9 cellular contexts compared by ENCODE assay signal in the genomic region with DNA sequence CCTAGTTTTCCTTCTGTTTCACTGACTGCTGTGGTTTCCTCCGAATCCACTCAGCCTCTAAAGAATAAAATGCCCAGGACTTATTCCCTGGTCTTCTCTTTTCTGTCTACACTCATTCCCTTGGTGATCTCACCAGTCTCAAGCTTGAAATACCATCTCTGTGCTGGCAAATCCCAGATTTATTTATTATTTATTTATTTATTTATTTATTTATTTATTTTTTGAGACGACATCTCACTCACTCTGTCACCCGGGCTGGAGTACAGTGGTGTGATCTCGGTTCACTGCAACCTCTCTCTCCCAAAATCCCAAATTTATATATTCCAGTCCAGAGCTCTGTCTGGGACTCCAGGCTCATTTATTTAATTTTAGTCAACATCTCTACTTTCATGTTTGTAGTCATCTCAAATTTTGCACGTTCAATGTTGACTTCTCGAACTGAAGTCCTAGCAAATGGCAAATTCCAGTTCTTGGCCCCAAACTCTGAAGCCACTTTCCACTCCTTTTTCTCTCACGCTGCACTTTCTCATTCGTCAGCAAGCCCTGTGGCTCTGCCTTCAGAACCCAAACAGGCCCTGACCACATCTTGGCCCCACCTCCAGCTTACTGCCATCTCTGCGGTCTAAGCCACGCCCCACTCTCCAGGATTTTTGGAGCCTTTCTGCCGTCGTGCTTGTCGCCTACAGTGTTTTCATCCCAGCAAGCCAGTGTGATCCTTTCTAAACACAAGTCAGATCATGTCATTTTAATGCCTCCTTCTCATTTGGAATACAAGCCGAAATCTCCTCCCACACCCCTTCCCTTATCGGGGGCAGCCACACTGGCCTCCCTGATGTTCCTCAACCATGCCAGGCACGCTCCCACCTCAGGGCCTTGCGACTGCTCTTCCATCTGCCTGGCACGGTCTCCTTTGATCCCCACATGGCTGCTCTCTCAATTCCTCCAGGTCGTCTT. TPM values are rescaled to one million over a fixed set of nuclear protein-coding genes. Genes with fewer than 3 reads are reported as not detected.
DNase-seq lines count a peak whose midpoint lies in the region; ATAC-seq and TF ChIP-seq lines count a peak whose summit lies in the region.
"Had no signal": no experiment of that assay in that cellular context is flagged by ENCODE, and none has a peak within 500 bp of the region (broad histone marks: within the 10 kb centered on the region; RNA-seq: fewer than 3 reads in every experiment).

No MANE protein-coding gene starts in this region.

- peaks cover 0 to 2% of the 10 kb centered on the region in 2 donors for H3K4me1 ChIP-seq in lung (ENCODE audit: control insufficient read depth in 2 of 2, insufficient read depth in 2 of 2, low read length in 2 of 2)

- peak; percentile 87 for DNase-seq in AG08396 (ENCODE audit: low spot score)
- DNase-seq in NCI-H146 (lab: John Stamatoyannopoulos, UW) = peak; percentile 83
- peak; percentile 75 for DNase-seq in astrocyte of the spinal cord (ENCODE audit: low read depth, low spot score)
- peak; percentile 81 for DNase-seq in lung (ENCODE audit: low spot score)
- DNase-seq in NK-92 (lab: John Stamatoyannopoulos, UW; ENCODE audit: unreplicated experiment) = no peak
- DNase-seq in HT-29 (ENCODE audit: low spot score) = no peak
- DNase-seq: activated CD4-positive, CD25-positive, alpha-beta regulatory T cell had no signal

- H3K36me3 ChIP-seq in lung (ENCODE audit: control insufficient read depth in 2 of 2, insufficient read depth in 2 of 2, low read length in 2 of 2) = no peaks in the 10 kb centered on the region

- H3K27ac ChIP-seq in lung (ENCODE audit: low read depth in 1 of 2, low read length in 1 of 2) = peak overlapping the region in 1 of 2 donors; percentile 8

- TF ChIP-seq CTCF in astrocyte of the spinal cord (IDR thresholded peaks at IDR 0.05; ENCODE audit: low read depth, low read length) = no peak
- TF ChIP-seq CTCF in lung (IDR thresholded peaks at IDR 0.05; ENCODE audit: control extremely low read depth, extremely low read depth) = no peak

- H3K9me3 ChIP-seq in lung (ENCODE audit: control insufficient read depth in 2 of 2, insufficient read depth in 1 of 2, low read length in 1 of 2) = no peaks in the 10 kb centered on the region

- no peak for ATAC-seq in lung (ENCODE audit: insufficient read depth, low FRiP score)
- no peak for ATAC-seq in GM21526 (IDR thresholded peaks at IDR 0.05; ENCODE audit: low FRiP score, unreplicated experiment)
- no peak for ATAC-seq in GM21447 (IDR thresholded peaks at IDR 0.05; ENCODE audit: unreplicated experiment)

- in situ Hi-C loops in astrocyte of the spinal cord (cut with HindIII; ENCODE audit: low sequenced_read_pairs) = no loop called here

- H3K27me3 ChIP-seq in lung (ENCODE audit: control insufficient read depth, insufficient read depth) = no peaks in the 10 kb centered on the region

- H3K4me3 ChIP-seq in astrocyte of the spinal cord (ENCODE audit: low read depth, low read length) = no peak overlapping the region
- no peak overlapping the region for H3K4me3 ChIP-seq in lung

- WGBS in lung, 2 donors = 68 to 80% methylated on average over 19 of the region's 19 CpGs

RNA-seq across cellular contexts. Expression of a gene that starts 14.2 kb away (rescaled TPM):
- 10 to 100 TPM; 22.2 to 43.1 TPM for total RNA-seq in lung
- polyA plus RNA-seq in lung = 10 to 100 TPM; 13.5 to 17.8 TPM
- total RNA-seq in HT-29 (2014; rRNA removed; shearing (Covaris generic)) = 1.9 and 2.3 TPM in 2 replicates

RNA-seq across cellular contexts. Expression of a gene that starts 33.4 kb away (rescaled TPM):
- total RNA-seq in lung = 10 to 100 TPM in 1 of 2 donors, 1 to 10 TPM in 1; 2.0 to 23.1 TPM
- polyA plus RNA-seq in lung = 10 to 100 TPM in 1 of 2 donors, 1 to 10 TPM in 1; 8.3 to 21.8 TPM
- total RNA-seq in HT-29 (2014; rRNA removed; shearing (Covaris generic)) = 182 and 203 TPM in 2 replicates

Comparison
In these comparisons a context has a peak if more than half of its experiments do, and no peak if none do; other contexts are left out.
1. DNase-seq: peak in AG08396 (single experiment), NCI-H146 (single experiment), astrocyte of the spinal cord (single experiment) and lung (single experiment); none in NK-92 (single experiment) and HT-29 (single experiment).